1 cellular context compared by ENCODE assay signal in genomic region chr11:59368238-59369022, GRCh38.
TF ChIP-seq lines count a peak whose summit lies in the region.

No MANE protein-coding gene starts in this region.

TF ChIP-seq in GM23338, 12 proteins besides CTCF, POLR2A, EP300 and RAD21:
- TF ChIP-seq, protein P1, sequence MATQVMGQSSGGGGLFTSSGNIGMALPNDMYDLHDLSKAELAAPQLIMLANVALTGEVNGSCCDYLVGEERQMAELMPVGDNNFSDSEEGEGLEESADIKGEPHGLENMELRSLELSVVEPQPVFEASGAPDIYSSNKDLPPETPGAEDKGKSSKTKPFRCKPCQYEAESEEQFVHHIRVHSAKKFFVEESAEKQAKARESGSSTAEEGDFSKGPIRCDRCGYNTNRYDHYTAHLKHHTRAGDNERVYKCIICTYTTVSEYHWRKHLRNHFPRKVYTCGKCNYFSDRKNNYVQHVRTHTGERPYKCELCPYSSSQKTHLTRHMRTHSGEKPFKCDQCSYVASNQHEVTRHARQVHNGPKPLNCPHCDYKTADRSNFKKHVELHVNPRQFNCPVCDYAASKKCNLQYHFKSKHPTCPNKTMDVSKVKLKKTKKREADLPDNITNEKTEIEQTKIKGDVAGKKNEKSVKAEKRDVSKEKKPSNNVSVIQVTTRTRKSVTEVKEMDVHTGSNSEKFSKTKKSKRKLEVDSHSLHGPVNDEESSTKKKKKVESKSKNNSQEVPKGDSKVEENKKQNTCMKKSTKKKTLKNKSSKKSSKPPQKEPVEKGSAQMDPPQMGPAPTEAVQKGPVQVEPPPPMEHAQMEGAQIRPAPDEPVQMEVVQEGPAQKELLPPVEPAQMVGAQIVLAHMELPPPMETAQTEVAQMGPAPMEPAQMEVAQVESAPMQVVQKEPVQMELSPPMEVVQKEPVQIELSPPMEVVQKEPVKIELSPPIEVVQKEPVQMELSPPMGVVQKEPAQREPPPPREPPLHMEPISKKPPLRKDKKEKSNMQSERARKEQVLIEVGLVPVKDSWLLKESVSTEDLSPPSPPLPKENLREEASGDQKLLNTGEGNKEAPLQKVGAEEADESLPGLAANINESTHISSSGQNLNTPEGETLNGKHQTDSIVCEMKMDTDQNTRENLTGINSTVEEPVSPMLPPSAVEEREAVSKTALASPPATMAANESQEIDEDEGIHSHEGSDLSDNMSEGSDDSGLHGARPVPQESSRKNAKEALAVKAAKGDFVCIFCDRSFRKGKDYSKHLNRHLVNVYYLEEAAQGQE (IDR thresholded peaks at IDR 0.05; ENCODE audit: unreplicated experiment) = no peak
TF ChIP-seq in GM23338: peak in this region for 0.
